Comparison of ENCODE assay signal across 1 cellular context in genomic region chr2:97663962-97664635, GRCh38.
TF ChIP-seq lines count a peak whose summit lies in the region.

Gene ACTR1B, minus strand, starts transcription at chr2:97664044. Its CDS starts 154 bp downstream, at chr2:97663890.

TF ChIP-seq in HepG2, 621 proteins besides CTCF, POLR2A, EP300 and RAD21 (continued from another document and continues in another):
- TF ChIP-seq ZNF687 (CRISPR knock-in tag; IDR thresholded peaks at IDR 0.05) (peak; percentile 63), ZNF816 (CRISPR knock-in tag; IDR thresholded peaks at IDR 0.05; ENCODE audit: borderline replicate concordance) (no peak), TSC22D2 (CRISPR knock-in tag; IDR thresholded peaks at IDR 0.05; ENCODE audit: borderline replicate concordance) (no peak), MTF2 (CRISPR knock-in tag; IDR thresholded peaks at IDR 0.05; ENCODE audit: borderline replicate concordance) (no peak; the same call in 1 of the 2 replicates), GMEB1 (CRISPR knock-in tag; IDR thresholded peaks at IDR 0.05; ENCODE audit: borderline replicate concordance) (peak; percentile 78; the same call in 1 of the 2 replicates), TRIM22 (IDR thresholded peaks at IDR 0.05) (no peak), KLF12 (CRISPR knock-in tag; IDR thresholded peaks at IDR 0.05; ENCODE audit: borderline replicate concordance) (no peak), ZBTB33 (CRISPR knock-in tag; IDR thresholded peaks at IDR 0.05) (no peak), SNAPC4 (CRISPR knock-in tag; IDR thresholded peaks at IDR 0.05) (peak; percentile 62; the same call in 1 of the 2 replicates), ATM (IDR thresholded peaks at IDR 0.05; ENCODE audit: borderline replicate concordance) (no peak), STAT6 (CRISPR knock-in tag; IDR thresholded peaks at IDR 0.05; ENCODE audit: borderline replicate concordance) (0 out of 2 replicates have a peak, but pooled peaks have one; percentile 46), ZKSCAN5 (CRISPR knock-in tag; IDR thresholded peaks at IDR 0.05) (no peak), ZNF720 (CRISPR knock-in tag; IDR thresholded peaks at IDR 0.05) (no peak), NCOA5 (CRISPR knock-in tag; IDR thresholded peaks at IDR 0.05) (no peak), ZNF12 (CRISPR knock-in tag; IDR thresholded peaks at IDR 0.05) (no peak), MEIS1 (CRISPR knock-in tag; IDR thresholded peaks at IDR 0.05; ENCODE audit: borderline replicate concordance) (peak; percentile 83; the same call in 1 of the 2 replicates), ZNF101 (CRISPR knock-in tag; IDR thresholded peaks at IDR 0.05; ENCODE audit: borderline replicate concordance, low read depth) (no peak), HMG20A (CRISPR knock-in tag; IDR thresholded peaks at IDR 0.05; ENCODE audit: borderline replicate concordance) (no peak), ZNF776 (CRISPR knock-in tag; IDR thresholded peaks at IDR 0.05) (no peak; the same call in 1 of the 2 replicates), ZNF564 (CRISPR knock-in tag; IDR thresholded peaks at IDR 0.05) (no peak), KMT2B (CRISPR knock-in tag; IDR thresholded peaks at IDR 0.05) (peak; percentile 58; the same call in 1 of the 2 replicates), SNAPC5 (CRISPR knock-in tag; IDR thresholded peaks at IDR 0.05; ENCODE audit: borderline replicate concordance) (no peak), MEIS2 (CRISPR knock-in tag; IDR thresholded peaks at IDR 0.05) (0 out of 2 replicates have a peak, but pooled peaks have one; percentile 34), NCOA1 (CRISPR knock-in tag; IDR thresholded peaks at IDR 0.05) (no peak), NFRKB (IDR thresholded peaks at IDR 0.05) (no peak), SUZ12 (IDR thresholded peaks at IDR 0.05; ENCODE audit: low read depth, low read length) (no peak), ZNF317 (CRISPR knock-in tag; IDR thresholded peaks at IDR 0.05) (peak; percentile 72), GATAD2A (CRISPR knock-in tag; IDR thresholded peaks at IDR 0.05) (peak; percentile 35), LCORL (IDR thresholded peaks at IDR 0.05) (no peak), LCORL (CRISPR knock-in tag; IDR thresholded peaks at IDR 0.05) (peak; percentile 63; the same call in 1 of the 2 replicates), ZFP41 (CRISPR knock-in tag; IDR thresholded peaks at IDR 0.05; ENCODE audit: borderline replicate concordance) (no peak), ZNF558 (CRISPR knock-in tag; IDR thresholded peaks at IDR 0.05; ENCODE audit: borderline replicate concordance) (no peak), GTF3A (CRISPR knock-in tag; conservative IDR thresholded peaks at IDR 0.05) (no peak), ZNF276 (CRISPR knock-in tag; IDR thresholded peaks at IDR 0.05; ENCODE audit: low read depth) (no peak), BATF2 (CRISPR knock-in tag; IDR thresholded peaks at IDR 0.05) (no peak), GPN1 (CRISPR knock-in tag; IDR thresholded peaks at IDR 0.05; ENCODE audit: borderline replicate concordance) (no peak)
